ENCODE assay signal across 8 cellular contexts in genomic region chr1:15046487-15047165, GRCh38.
DNase-seq lines count a peak whose midpoint lies in the region; ATAC-seq, FAIRE-seq and TF ChIP-seq lines count a peak whose summit lies in the region.

No MANE protein-coding gene starts in this region.

- no peaks in the 10 kb centered on the region for H4K20me1 ChIP-seq in endothelial cell of umbilical vein (replicated peaks; ENCODE audit: control insufficient read depth, extremely low read depth, insufficient read depth, low read length)

- H3K4me3 ChIP-seq in endothelial cell of umbilical vein (replicated peaks in 1 of 3; ENCODE audit: insufficient read depth in 1 of 3, low read depth in 1 of 3, low read length in 3 of 3) = no peak overlapping the region

- no peak for TF ChIP-seq POLR2A in endothelial cell of umbilical vein (IDR thresholded peaks at IDR 0.05; ENCODE audit: low read depth, low read length)

- POLR2A ChIA-PET in endothelial cell of umbilical vein (lab: Charles Lee) = no interaction called here

- intact Hi-C loops in endothelial cell of umbilical vein (cut with micrococcal nuclease) = loop anchor here (1.0 to 5.0 kb wide), 4 partner anchors 54 to 1234 kb away; no protein-coding TSS in a partner anchor

- no peaks in the 10 kb centered on the region for H3K36me3 ChIP-seq in endothelial cell of umbilical vein (ENCODE audit: control insufficient read depth in 2 of 2, extremely low read depth in 1 of 2, insufficient read depth in 2 of 2, low read length in 2 of 2)

- no peak overlapping the region for H3K9ac ChIP-seq in endothelial cell of umbilical vein (replicated peaks; ENCODE audit: extremely low read depth, insufficient read depth, low read length)

- DNase-seq in A172 (ENCODE audit: low spot score) = peak; percentile 45
- DNase-seq in GM10266 (ENCODE audit: extremely low spot score) = peak; percentile 85
- peak; percentile 25 for DNase-seq in NCI-H2196 treated with DMSO at 0.1 percent for 48 hours (lab: John Stamatoyannopoulos, UW; ENCODE audit: unreplicated experiment)
- DNase-seq in activated CD8-positive, alpha-beta memory T cell treated with anti-CD3 and anti-CD28 coated beads for 24 hours = peak; percentile 77
- peak; percentile 59 for DNase-seq in endothelial cell of umbilical vein (ENCODE audit: low read depth, low spot score)
- peak; percentile 65 for DNase-seq in middle frontal gyrus (ENCODE audit: extremely low spot score, low spot score)
- peak; percentile 78 for DNase-seq in stimulated activated CD8-positive, alpha-beta memory T cell treated with anti-CD3 and anti-CD28 coated beads, Interleukin-4, amount 100 ng/mL, for 48 hours

- H3K9me1 ChIP-seq in endothelial cell of umbilical vein (replicated peaks; ENCODE audit: control insufficient read depth, extremely low read depth, insufficient read depth, low read length) = no peaks in the 10 kb centered on the region

- H3K4me2 ChIP-seq in endothelial cell of umbilical vein (ENCODE audit: insufficient read depth, low read length) = no peak overlapping the region

- H3K9me3 ChIP-seq in endothelial cell of umbilical vein (replicated peaks; ENCODE audit: control insufficient read depth, insufficient read depth, low read length) = no peaks in the 10 kb centered on the region

- ATAC-seq in HG03039 (IDR thresholded peaks at IDR 0.05; ENCODE audit: unreplicated experiment) = no peak

- peak; percentile 86 for TF ChIP-seq CTCF in GM10266 (IDR thresholded peaks at IDR 0.05; ENCODE audit: control insufficient read depth, insufficient read depth, low read depth, missing control alignments)
- TF ChIP-seq CTCF in endothelial cell of umbilical vein (IDR thresholded peaks at IDR 0.05; ENCODE audit: extremely low read depth in 1 of 2, insufficient read depth in 1 of 2, low read depth in 1 of 2, low read length in 2 of 2) = peak; percentile 79 to 92

- peak overlapping the region; percentile 4 for H2AFZ ChIP-seq in endothelial cell of umbilical vein (ENCODE audit: low read depth, low read length)

- peak; percentile 86 for FAIRE-seq in endothelial cell of umbilical vein (lab: Jason Lieb, UNC)

- no peaks in the 10 kb centered on the region for H3K4me1 ChIP-seq in endothelial cell of umbilical vein (ENCODE audit: control insufficient read depth, extremely low read depth, insufficient read depth, low read length)

- no TSS peak for BruUV-seq in endothelial cell of umbilical vein (replicated peaks; lab: Mats Ljungman, UMichigan)

- no peak overlapping the region for H3K27ac ChIP-seq in endothelial cell of umbilical vein (ENCODE audit: insufficient read depth, low read depth, low read length)

- H3K79me2 ChIP-seq in endothelial cell of umbilical vein (ENCODE audit: control insufficient read depth, insufficient read depth, low read length) = no peaks in the 10 kb centered on the region

- no peaks in the 10 kb centered on the region for H3K27me3 ChIP-seq in endothelial cell of umbilical vein (ENCODE audit: control insufficient read depth in 2 of 2, insufficient read depth in 2 of 2, low read length in 2 of 2)

- CTCF ChIA-PET in endothelial cell of umbilical vein (lab: Charles Lee) = interaction anchor here (0.6 to 1.8 kb wide), 22 partner anchors 8 to 1384 kb away, joined by 3 to 21 read pairs (median 4); no protein-coding TSS in a partner anchor

- dilution Hi-C loops in endothelial cell of umbilical vein (cut with MboI; ENCODE audit: extremely low pct_ligation_motif_present, low sequenced_read_pairs) = no loop called here

TF ChIP-seq in endothelial cell of umbilical vein, 7 proteins besides CTCF, POLR2A, EP300 and RAD21:
- TF ChIP-seq POLR2AphosphoS5 (IDR thresholded peaks at IDR 0.05; ENCODE audit: insufficient read depth, low read depth, low read length) (no peak), MYC (IDR thresholded peaks at IDR 0.05; ENCODE audit: low read depth, low read length) (no peak), JUN (IDR thresholded peaks at IDR 0.05; ENCODE audit: borderline replicate concordance, insufficient read depth, insufficient read length, low read depth) (no peak), EZH2 (IDR thresholded peaks at IDR 0.05; ENCODE audit: borderline replicate concordance, low read depth, low read length, severe bottlenecking) (no peak), FOS (IDR thresholded peaks at IDR 0.05; ENCODE audit: borderline replicate concordance, insufficient read depth, low read length) (no peak), GATA2 (IDR thresholded peaks at IDR 0.05; ENCODE audit: insufficient read depth, insufficient read length, low read depth, low read length) (no peak)
- TF ChIP-seq, protein P1, sequence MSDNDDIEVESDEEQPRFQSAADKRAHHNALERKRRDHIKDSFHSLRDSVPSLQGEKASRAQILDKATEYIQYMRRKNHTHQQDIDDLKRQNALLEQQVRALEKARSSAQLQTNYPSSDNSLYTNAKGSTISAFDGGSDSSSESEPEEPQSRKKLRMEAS (IDR thresholded peaks at IDR 0.05; ENCODE audit: insufficient read depth, insufficient read length) = no peak

Comparison
In these comparisons a context has a peak if more than half of its experiments do, and no peak if none do; other contexts are left out.
1. DNase-seq: peak in every context shown above with its lines; median percentile 85 in GM10266; 78 in stimulated activated CD8-positive, alpha-beta memory T cell treated with anti-CD3 and anti-CD28 coated beads, Interleukin-4, amount 100 ng/mL, for 48 hours; 77 in activated CD8-positive, alpha-beta memory T cell treated with anti-CD3 and anti-CD28 coated beads for 24 hours; 65 in middle frontal gyrus; 59 in endothelial cell of umbilical vein; 45 in A172; 25 in NCI-H2196 treated with DMSO at 0.1 percent for 48 hours.